Comparison of ENCODE assay signal across 35 cellular contexts in genomic region chr6:22325481-22325880, GRCh38. TPM values are rescaled to one million over a fixed set of nuclear protein-coding genes. Genes with fewer than 3 reads are reported as not detected.
"Had no signal": no experiment of that assay in that cellular context is flagged by ENCODE, and none has a peak within 500 bp of the region (broad histone marks: within the 10 kb centered on the region; RNA-seq: fewer than 3 reads in every experiment).

No MANE protein-coding gene starts in this region.

- ATAC-seq: esophagus mucosa; foreskin keratinocyte; gastroesophageal sphincter; naive thymus-derived CD4-positive, alpha-beta T cell; psoas muscle; right lobe of liver; stimulated activated naive CD8-positive, alpha-beta T cell treated with anti-CD3 and anti-CD28 coated beads, Interleukin-15, amount 100 ng/mL, for 72 hours; upper lobe of right lung had no signal

- H3K4me3 ChIP-seq: dorsolateral prefrontal cortex, gastroesophageal sphincter, heart left ventricle, ovary, psoas muscle, right lobe of liver, smooth muscle cell, suprapubic skin, transverse colon, upper lobe of right lung, uterus had no signal

- H3K36me3 ChIP-seq: gastroesophageal sphincter, heart left ventricle, ovary, right lobe of liver, suprapubic skin, transverse colon, upper lobe of right lung, uterus had no signal

- H3K9me3 ChIP-seq: gastroesophageal sphincter, heart left ventricle, ovary, psoas muscle, right lobe of liver, suprapubic skin, transverse colon, upper lobe of right lung, uterus had no signal

- DNase-seq: cerebellar nuclear complex; dorsolateral prefrontal cortex; effector CD4-positive, alpha-beta T cell; foreskin keratinocyte; heart left ventricle; hippocampal formation; left cardiac atrium; mesenchymal stem cell; midbrain; naive thymus-derived CD4-positive, alpha-beta T cell; nephron progenitor cell; nucleus accumbens; ovary; posterior cingulate gyrus; psoas muscle; right lobe of liver; stimulated activated CD4-positive, alpha-beta T cell treated with anti-CD3 and anti-CD28 coated beads, Interleukin-12 subunit alpha, Interleukin-12 subunit beta, amount 100 ng/mL, for 4 hours; stimulated activated CD4-positive, alpha-beta T cell treated with anti-CD3 and anti-CD28 coated beads, Interleukin-1b, Interleukin-23, amount 100 ng/mL, for 48 hours; stimulated activated CD4-positive, alpha-beta T cell treated with anti-CD3 and anti-CD28 coated beads, Interleukin-4, amount 100 ng/mL, for 1 hour; stimulated activated CD8-positive, alpha-beta memory T cell treated with anti-CD3 and anti-CD28 coated beads, Interleukin-4, amount 100 ng/mL, for 48 hours; stimulated activated naive CD4-positive, alpha-beta T cell; stimulated activated naive CD8-positive, alpha-beta T cell treated with anti-CD3 and anti-CD28 coated beads, Interleukin-15, amount 100 ng/mL, for 72 hours; transverse colon; upper lobe of right lung; uterus had no signal

- H3K27me3 ChIP-seq: dorsolateral prefrontal cortex, foreskin keratinocyte, gastroesophageal sphincter, heart left ventricle, ovary, right lobe of liver, suprapubic skin, transverse colon, upper lobe of right lung, uterus had no signal

- H3K4me1 ChIP-seq: foreskin keratinocyte, heart left ventricle, psoas muscle, right lobe of liver, suprapubic skin, upper lobe of right lung, uterus had no signal

- H3K27ac ChIP-seq: dorsolateral prefrontal cortex, epithelial cell of prostate, foreskin keratinocyte, gastroesophageal sphincter, ovary, psoas muscle, right lobe of liver, suprapubic skin, transverse colon, upper lobe of right lung, uterus had no signal

RNA-seq across cellular contexts. Expression of gene PRL, which starts 28.6 kb away (rescaled TPM):
- total RNA-seq: dorsolateral prefrontal cortex; esophagus mucosa; foreskin keratinocyte; gastroesophageal sphincter; heart left ventricle; kidney epithelial cell; left cardiac atrium; lower leg skin; lung microvascular endothelial cell; mucosa of gallbladder; naive thymus-derived CD4-positive, alpha-beta T cell; psoas muscle; renal cortical epithelial cell; right lobe of liver; smooth muscle cell; suprapubic skin; transverse colon; upper lobe of right lung; uterus had no signal
